Comparison of ENCODE assay signal across 1 cellular context in the genomic region with DNA sequence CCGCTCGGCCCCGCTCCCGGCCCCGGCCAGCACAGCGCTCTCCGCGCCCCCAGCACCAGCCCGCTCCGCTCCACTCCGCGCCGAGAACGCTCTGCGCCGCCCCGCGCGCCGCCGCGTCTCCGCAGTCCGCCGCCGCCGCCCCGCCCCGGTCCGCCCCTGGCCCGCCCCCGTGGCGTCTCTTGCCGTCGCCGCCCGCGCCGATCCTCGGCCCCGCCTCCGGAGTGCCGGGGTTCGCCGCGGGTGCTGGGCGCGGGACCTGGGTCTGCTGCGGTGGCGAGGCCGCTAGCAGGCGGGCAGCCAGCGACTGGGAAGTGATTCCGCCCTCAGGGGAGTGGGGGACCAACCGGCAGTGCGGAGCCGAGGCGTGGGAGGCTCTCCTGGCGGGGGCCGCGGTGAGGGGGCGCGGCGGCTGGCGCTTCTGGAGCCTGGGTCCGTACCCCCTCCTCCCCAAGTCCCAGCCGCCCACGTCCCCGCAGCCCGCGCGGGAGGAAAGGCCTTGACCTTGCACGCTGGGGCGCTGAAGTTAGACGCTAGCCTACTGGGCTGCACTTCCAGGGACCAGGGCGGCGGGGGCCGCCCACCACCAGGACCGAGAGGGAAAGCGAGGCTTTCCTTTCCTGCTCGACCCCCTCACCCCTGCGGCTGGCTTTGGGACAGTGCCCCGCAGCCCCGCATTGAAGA.
TF ChIP-seq lines count a peak whose summit lies in the region.

A gene with protein sequence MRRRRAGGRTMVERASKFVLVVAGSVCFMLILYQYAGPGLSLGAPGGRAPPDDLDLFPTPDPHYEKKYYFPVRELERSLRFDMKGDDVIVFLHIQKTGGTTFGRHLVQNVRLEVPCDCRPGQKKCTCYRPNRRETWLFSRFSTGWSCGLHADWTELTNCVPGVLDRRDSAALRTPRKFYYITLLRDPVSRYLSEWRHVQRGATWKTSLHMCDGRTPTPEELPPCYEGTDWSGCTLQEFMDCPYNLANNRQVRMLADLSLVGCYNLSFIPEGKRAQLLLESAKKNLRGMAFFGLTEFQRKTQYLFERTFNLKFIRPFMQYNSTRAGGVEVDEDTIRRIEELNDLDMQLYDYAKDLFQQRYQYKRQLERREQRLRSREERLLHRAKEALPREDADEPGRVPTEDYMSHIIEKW (minus strand): TSS at position 93 of the 681 bp plus-strand sequence. CDS start 305 bp downstream, outside the sequence.

TF ChIP-seq in HepG2, 621 proteins besides CTCF, POLR2A, EP300 and RAD21 (continued from another document and continues in another):
- TF ChIP-seq, protein P1, sequence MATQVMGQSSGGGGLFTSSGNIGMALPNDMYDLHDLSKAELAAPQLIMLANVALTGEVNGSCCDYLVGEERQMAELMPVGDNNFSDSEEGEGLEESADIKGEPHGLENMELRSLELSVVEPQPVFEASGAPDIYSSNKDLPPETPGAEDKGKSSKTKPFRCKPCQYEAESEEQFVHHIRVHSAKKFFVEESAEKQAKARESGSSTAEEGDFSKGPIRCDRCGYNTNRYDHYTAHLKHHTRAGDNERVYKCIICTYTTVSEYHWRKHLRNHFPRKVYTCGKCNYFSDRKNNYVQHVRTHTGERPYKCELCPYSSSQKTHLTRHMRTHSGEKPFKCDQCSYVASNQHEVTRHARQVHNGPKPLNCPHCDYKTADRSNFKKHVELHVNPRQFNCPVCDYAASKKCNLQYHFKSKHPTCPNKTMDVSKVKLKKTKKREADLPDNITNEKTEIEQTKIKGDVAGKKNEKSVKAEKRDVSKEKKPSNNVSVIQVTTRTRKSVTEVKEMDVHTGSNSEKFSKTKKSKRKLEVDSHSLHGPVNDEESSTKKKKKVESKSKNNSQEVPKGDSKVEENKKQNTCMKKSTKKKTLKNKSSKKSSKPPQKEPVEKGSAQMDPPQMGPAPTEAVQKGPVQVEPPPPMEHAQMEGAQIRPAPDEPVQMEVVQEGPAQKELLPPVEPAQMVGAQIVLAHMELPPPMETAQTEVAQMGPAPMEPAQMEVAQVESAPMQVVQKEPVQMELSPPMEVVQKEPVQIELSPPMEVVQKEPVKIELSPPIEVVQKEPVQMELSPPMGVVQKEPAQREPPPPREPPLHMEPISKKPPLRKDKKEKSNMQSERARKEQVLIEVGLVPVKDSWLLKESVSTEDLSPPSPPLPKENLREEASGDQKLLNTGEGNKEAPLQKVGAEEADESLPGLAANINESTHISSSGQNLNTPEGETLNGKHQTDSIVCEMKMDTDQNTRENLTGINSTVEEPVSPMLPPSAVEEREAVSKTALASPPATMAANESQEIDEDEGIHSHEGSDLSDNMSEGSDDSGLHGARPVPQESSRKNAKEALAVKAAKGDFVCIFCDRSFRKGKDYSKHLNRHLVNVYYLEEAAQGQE (IDR thresholded peaks at IDR 0.05; ENCODE audit: borderline replicate concordance in 1 of 2, low read depth in 1 of 2, low read length in 2 of 2) = no peak
- TF ChIP-seq ZBTB1 (CRISPR knock-in tag; IDR thresholded peaks at IDR 0.05; ENCODE audit: borderline replicate concordance) (peak; percentile 34; the same call in 1 of the 2 replicates), ZNF710 (CRISPR knock-in tag; IDR thresholded peaks at IDR 0.05; ENCODE audit: borderline replicate concordance) (no peak), FOXA3 (CRISPR knock-in tag; IDR thresholded peaks at IDR 0.05) (no peak), TMF1 (CRISPR knock-in tag; IDR thresholded peaks at IDR 0.05; ENCODE audit: low read depth) (peak; percentile 46; the same call in 1 of the 2 replicates), ARNT2 (CRISPR knock-in tag; IDR thresholded peaks at IDR 0.05; ENCODE audit: low read depth) (peak; percentile 68; the same call in 1 of the 2 replicates), CHD4 (IDR thresholded peaks at IDR 0.05; ENCODE audit: borderline replicate concordance, low read length) (no peak), ZMAT3 (CRISPR knock-in tag; conservative IDR thresholded peaks at IDR 0.05) (peak; percentile 59; the same call in 1 of the 2 replicates), RBFOX2 (IDR thresholded peaks at IDR 0.05; ENCODE audit: low read depth, low read length) (peak; percentile 67; the same call in 1 of the 2 replicates), SCMH1 (CRISPR knock-in tag; IDR thresholded peaks at IDR 0.05; ENCODE audit: borderline replicate concordance) (no peak), THAP11 (CRISPR knock-in tag; IDR thresholded peaks at IDR 0.05) (0 out of 2 replicates have a peak, but pooled peaks have one; percentile 21), TCF7L2 (IDR thresholded peaks at IDR 0.05; ENCODE audit: low read depth, low read length) (no peak), HMG20A (CRISPR knock-in tag; IDR thresholded peaks at IDR 0.05; ENCODE audit: borderline replicate concordance) (no peak), KDM5B (CRISPR knock-in tag; IDR thresholded peaks at IDR 0.05; ENCODE audit: borderline replicate concordance) (peak; percentile 65; the same call in 1 of the 2 replicates), MAX (IDR thresholded peaks at IDR 0.05) (peak; percentile 54), MTF1 (CRISPR knock-in tag; IDR thresholded peaks at IDR 0.05) (no peak), NRL (CRISPR knock-in tag; IDR thresholded peaks at IDR 0.05; ENCODE audit: borderline replicate concordance) (no peak), MTF2 (CRISPR knock-in tag; IDR thresholded peaks at IDR 0.05; ENCODE audit: borderline replicate concordance) (no peak), SOX13 (IDR thresholded peaks at IDR 0.05) (no peak), SOX13 (CRISPR knock-in tag; conservative IDR thresholded peaks at IDR 0.05 in 1 of 2, IDR thresholded peaks at IDR 0.05 in 1 of 2) (no peak), ZBTB7B (CRISPR knock-in tag; IDR thresholded peaks at IDR 0.05) (no peak; the same call in 1 of the 2 replicates), GFI1 (CRISPR knock-in tag; IDR thresholded peaks at IDR 0.05; ENCODE audit: borderline replicate concordance) (no peak), BCL6 (CRISPR knock-in tag; IDR thresholded peaks at IDR 0.05) (0 out of 2 replicates have a peak, but pooled peaks have one; percentile 17), ZFY (CRISPR knock-in tag; IDR thresholded peaks at IDR 0.05) (peak; percentile 45; the same call in 1 of the 2 replicates), ZNF326 (CRISPR knock-in tag; IDR thresholded peaks at IDR 0.05; ENCODE audit: borderline replicate concordance) (no peak), ZNF761 (CRISPR knock-in tag; conservative IDR thresholded peaks at IDR 0.05) (peak; percentile 85; the same call in 1 of the 2 replicates), JDP2 (CRISPR knock-in tag; IDR thresholded peaks at IDR 0.05; ENCODE audit: borderline replicate concordance) (peak; percentile 30; the same call in 1 of the 2 replicates), RXRA (CRISPR knock-in tag; IDR thresholded peaks at IDR 0.05) (peak; percentile 75), ZNF12 (CRISPR knock-in tag; IDR thresholded peaks at IDR 0.05) (peak; percentile 57; the same call in 1 of the 2 replicates), ZFAT (CRISPR knock-in tag; conservative IDR thresholded peaks at IDR 0.05) (no peak), CAMTA2 (CRISPR knock-in tag; IDR thresholded peaks at IDR 0.05; ENCODE audit: borderline replicate concordance) (no peak), ZNF709 (CRISPR knock-in tag; IDR thresholded peaks at IDR 0.05) (0 out of 2 replicates have a peak, but pooled peaks have one; percentile 46), RFX5 (IDR thresholded peaks at IDR 0.05; ENCODE audit: low read depth, low read length) (no peak), NR3C1 (CRISPR knock-in tag; IDR thresholded peaks at IDR 0.05) (no peak), ZNF644 (CRISPR knock-in tag; IDR thresholded peaks at IDR 0.05; ENCODE audit: low read depth) (no peak), ZEB1 (IDR thresholded peaks at IDR 0.05; ENCODE audit: insufficient replicate concordance, low read depth) (no peak), ZNF652 (CRISPR knock-in tag; IDR thresholded peaks at IDR 0.05; ENCODE audit: borderline replicate concordance, low read depth) (no peak), SYNCRIP (IDR thresholded peaks at IDR 0.05; ENCODE audit: insufficient read depth, low read depth, low read length) (no peak)
- TF ChIP-seq, protein P2, sequence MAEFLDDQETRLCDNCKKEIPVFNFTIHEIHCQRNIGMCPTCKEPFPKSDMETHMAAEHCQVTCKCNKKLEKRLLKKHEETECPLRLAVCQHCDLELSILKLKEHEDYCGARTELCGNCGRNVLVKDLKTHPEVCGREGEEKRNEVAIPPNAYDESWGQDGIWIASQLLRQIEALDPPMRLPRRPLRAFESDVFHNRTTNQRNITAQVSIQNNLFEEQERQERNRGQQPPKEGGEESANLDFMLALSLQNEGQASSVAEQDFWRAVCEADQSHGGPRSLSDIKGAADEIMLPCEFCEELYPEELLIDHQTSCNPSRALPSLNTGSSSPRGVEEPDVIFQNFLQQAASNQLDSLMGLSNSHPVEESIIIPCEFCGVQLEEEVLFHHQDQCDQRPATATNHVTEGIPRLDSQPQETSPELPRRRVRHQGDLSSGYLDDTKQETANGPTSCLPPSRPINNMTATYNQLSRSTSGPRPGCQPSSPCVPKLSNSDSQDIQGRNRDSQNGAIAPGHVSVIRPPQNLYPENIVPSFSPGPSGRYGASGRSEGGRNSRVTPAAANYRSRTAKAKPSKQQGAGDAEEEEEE (CRISPR knock-in tag; IDR thresholded peaks at IDR 0.05; ENCODE audit: borderline replicate concordance) = no peak
- TF ChIP-seq, protein P3, sequence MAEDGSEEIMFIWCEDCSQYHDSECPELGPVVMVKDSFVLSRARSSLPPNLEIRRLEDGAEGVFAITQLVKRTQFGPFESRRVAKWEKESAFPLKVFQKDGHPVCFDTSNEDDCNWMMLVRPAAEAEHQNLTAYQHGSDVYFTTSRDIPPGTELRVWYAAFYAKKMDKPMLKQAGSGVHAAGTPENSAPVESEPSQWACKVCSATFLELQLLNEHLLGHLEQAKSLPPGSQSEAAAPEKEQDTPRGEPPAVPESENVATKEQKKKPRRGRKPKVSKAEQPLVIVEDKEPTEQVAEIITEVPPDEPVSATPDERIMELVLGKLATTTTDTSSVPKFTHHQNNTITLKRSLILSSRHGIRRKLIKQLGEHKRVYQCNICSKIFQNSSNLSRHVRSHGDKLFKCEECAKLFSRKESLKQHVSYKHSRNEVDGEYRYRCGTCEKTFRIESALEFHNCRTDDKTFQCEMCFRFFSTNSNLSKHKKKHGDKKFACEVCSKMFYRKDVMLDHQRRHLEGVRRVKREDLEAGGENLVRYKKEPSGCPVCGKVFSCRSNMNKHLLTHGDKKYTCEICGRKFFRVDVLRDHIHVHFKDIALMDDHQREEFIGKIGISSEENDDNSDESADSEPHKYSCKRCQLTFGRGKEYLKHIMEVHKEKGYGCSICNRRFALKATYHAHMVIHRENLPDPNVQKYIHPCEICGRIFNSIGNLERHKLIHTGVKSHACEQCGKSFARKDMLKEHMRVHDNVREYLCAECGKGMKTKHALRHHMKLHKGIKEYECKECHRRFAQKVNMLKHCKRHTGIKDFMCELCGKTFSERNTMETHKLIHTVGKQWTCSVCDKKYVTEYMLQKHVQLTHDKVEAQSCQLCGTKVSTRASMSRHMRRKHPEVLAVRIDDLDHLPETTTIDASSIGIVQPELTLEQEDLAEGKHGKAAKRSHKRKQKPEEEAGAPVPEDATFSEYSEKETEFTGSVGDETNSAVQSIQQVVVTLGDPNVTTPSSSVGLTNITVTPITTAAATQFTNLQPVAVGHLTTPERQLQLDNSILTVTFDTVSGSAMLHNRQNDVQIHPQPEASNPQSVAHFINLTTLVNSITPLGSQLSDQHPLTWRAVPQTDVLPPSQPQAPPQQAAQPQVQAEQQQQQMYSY (CRISPR knock-in tag; IDR thresholded peaks at IDR 0.05) = no peak
- TF ChIP-seq, protein P4, sequence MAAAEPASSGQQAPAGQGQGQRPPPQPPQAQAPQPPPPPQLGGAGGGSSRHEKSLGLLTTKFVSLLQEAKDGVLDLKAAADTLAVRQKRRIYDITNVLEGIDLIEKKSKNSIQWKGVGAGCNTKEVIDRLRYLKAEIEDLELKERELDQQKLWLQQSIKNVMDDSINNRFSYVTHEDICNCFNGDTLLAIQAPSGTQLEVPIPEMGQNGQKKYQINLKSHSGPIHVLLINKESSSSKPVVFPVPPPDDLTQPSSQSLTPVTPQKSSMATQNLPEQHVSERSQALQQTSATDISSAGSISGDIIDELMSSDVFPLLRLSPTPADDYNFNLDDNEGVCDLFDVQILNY (CRISPR knock-in tag; conservative IDR thresholded peaks at IDR 0.05) = peak; percentile 33; the same call in 1 of the 2 replicates
- TF ChIP-seq, protein P5, sequence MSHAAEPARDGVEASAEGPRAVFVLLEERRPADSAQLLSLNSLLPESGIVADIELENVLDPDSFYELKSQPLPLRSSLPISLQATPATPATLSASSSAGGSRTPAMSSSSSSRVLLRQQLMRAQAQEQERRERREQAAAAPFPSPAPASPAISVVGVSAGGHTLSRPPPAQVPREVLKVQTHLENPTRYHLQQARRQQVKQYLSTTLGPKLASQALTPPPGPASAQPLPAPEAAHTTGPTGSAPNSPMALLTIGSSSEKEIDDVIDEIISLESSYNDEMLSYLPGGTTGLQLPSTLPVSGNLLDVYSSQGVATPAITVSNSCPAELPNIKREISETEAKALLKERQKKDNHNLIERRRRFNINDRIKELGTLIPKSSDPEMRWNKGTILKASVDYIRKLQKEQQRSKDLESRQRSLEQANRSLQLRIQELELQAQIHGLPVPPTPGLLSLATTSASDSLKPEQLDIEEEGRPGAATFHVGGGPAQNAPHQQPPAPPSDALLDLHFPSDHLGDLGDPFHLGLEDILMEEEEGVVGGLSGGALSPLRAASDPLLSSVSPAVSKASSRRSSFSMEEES (CRISPR knock-in tag; IDR thresholded peaks at IDR 0.05) = no peak
